Comparison of ENCODE assay signal across 1 cellular context in genomic region chr16:1471569-1472194, GRCh38.
TF ChIP-seq lines count a peak whose summit lies in the region.

No MANE protein-coding gene starts in this region.

TF ChIP-seq in GM23338, 12 proteins besides CTCF, POLR2A, EP300 and RAD21:
- TF ChIP-seq ZNF331 (CRISPR knock-in tag; IDR thresholded peaks at IDR 0.05; ENCODE audit: low read depth), result no peak
- TF ChIP-seq, protein P1, sequence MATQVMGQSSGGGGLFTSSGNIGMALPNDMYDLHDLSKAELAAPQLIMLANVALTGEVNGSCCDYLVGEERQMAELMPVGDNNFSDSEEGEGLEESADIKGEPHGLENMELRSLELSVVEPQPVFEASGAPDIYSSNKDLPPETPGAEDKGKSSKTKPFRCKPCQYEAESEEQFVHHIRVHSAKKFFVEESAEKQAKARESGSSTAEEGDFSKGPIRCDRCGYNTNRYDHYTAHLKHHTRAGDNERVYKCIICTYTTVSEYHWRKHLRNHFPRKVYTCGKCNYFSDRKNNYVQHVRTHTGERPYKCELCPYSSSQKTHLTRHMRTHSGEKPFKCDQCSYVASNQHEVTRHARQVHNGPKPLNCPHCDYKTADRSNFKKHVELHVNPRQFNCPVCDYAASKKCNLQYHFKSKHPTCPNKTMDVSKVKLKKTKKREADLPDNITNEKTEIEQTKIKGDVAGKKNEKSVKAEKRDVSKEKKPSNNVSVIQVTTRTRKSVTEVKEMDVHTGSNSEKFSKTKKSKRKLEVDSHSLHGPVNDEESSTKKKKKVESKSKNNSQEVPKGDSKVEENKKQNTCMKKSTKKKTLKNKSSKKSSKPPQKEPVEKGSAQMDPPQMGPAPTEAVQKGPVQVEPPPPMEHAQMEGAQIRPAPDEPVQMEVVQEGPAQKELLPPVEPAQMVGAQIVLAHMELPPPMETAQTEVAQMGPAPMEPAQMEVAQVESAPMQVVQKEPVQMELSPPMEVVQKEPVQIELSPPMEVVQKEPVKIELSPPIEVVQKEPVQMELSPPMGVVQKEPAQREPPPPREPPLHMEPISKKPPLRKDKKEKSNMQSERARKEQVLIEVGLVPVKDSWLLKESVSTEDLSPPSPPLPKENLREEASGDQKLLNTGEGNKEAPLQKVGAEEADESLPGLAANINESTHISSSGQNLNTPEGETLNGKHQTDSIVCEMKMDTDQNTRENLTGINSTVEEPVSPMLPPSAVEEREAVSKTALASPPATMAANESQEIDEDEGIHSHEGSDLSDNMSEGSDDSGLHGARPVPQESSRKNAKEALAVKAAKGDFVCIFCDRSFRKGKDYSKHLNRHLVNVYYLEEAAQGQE (IDR thresholded peaks at IDR 0.05; ENCODE audit: unreplicated experiment), result no peak
- no peak for TF ChIP-seq ETS1 (IDR thresholded peaks at IDR 0.05)
